Comparison of ENCODE assay signal across 9 cellular contexts in genomic region chr11:87421422-87421821, GRCh38.
A peak's percentile ranks its signal among the peaks of the same experiment; 100 is the strongest.
DNase-seq lines count a peak whose midpoint lies in the region; ATAC-seq and TF ChIP-seq lines count a peak whose summit lies in the region.
"Had no signal": no experiment of that assay in that cellular context is flagged by ENCODE, and none has a peak within 500 bp of the region (broad histone marks: within the 10 kb centered on the region; RNA-seq: fewer than 3 reads in every experiment).

No MANE protein-coding gene starts in this region.

- no peak for TF ChIP-seq EP300 in gastroesophageal sphincter (IDR thresholded peaks at IDR 0.05)

- no peaks in the 10 kb centered on the region for H3K4me1 ChIP-seq in gastroesophageal sphincter
- peaks cover 45% of the 10 kb centered on the region for H3K4me1 ChIP-seq in osteoblast (ENCODE audit: insufficient read depth, low read length)

- no peaks in the 10 kb centered on the region for H3K36me3 ChIP-seq in gastroesophageal sphincter
- H3K36me3 ChIP-seq in osteoblast (ENCODE audit: insufficient read depth, low read length) = no peaks in the 10 kb centered on the region

- no peaks in the 10 kb centered on the region for H3K79me2 ChIP-seq in osteoblast (ENCODE audit: insufficient read depth, low read length)

- no peaks in the 10 kb centered on the region for H4K20me1 ChIP-seq in osteoblast (ENCODE audit: insufficient read depth, low read length)

- no peak overlapping the region for H3K4me3 Mint-ChIP-seq in activated CD8-positive, alpha-beta T cell treated with anti-CD3 and anti-CD28 coated beads, Interleukin-2, amount 10 ng/mL, durations not matched to agents 7 days and 5 days
- H3K4me3 Mint-ChIP-seq: dendritic cell treated with granulocyte-macrophage colony-stimulating factor and Interleukin-4, amounts not matched to agents 40 ng/mL and 50 ng/mL, for 4 days had no signal

- CTCF ChIA-PET in activated CD8-positive, alpha-beta T cell treated with anti-CD3 and anti-CD28 coated beads, Interleukin-2, amount 10 ng/mL, durations not matched to agents 7 days and 5 days (lab: Charles Lee) = interaction anchor here (0.6 to 8.4 kb wide), 18 partner anchors 9 to 487 kb away, joined by 3 to 83 read pairs (median 6); no protein-coding TSS in a partner anchor

- H3K27me3 ChIP-seq in gastroesophageal sphincter (no peaks in the 10 kb centered on the region), osteoblast (ENCODE audit: insufficient read depth, low read length) (no peaks in the 10 kb centered on the region)

- TF ChIP-seq POLR2A in gastroesophageal sphincter (IDR thresholded peaks at IDR 0.05) = no peak

- no CpG with 5 or more reads among the region's 2 CpGs for WGBS in gastroesophageal sphincter (ENCODE audit: low coverage in 1 of 2), 2 donors

- no peaks in the 10 kb centered on the region for H3K36me3 Mint-ChIP-seq in activated CD8-positive, alpha-beta T cell treated with anti-CD3 and anti-CD28 coated beads, Interleukin-2, amount 10 ng/mL, durations not matched to agents 7 days and 5 days (ENCODE audit: low read depth)

- H3K9me3 Mint-ChIP-seq in activated CD8-positive, alpha-beta T cell treated with anti-CD3 and anti-CD28 coated beads, Interleukin-2, amount 10 ng/mL, durations not matched to agents 7 days and 5 days (ENCODE audit: insufficient read depth) = no peaks in the 10 kb centered on the region
- H3K9me3 Mint-ChIP-seq: dendritic cell treated with granulocyte-macrophage colony-stimulating factor and Interleukin-4, amounts not matched to agents 40 ng/mL and 50 ng/mL, for 4 days had no signal

- H3K27ac Mint-ChIP-seq in activated CD8-positive, alpha-beta T cell treated with anti-CD3 and anti-CD28 coated beads, Interleukin-2, amount 10 ng/mL, durations not matched to agents 7 days and 5 days = no peak overlapping the region
- H3K27ac Mint-ChIP-seq: dendritic cell treated with granulocyte-macrophage colony-stimulating factor and Interleukin-4, amounts not matched to agents 40 ng/mL and 50 ng/mL, for 4 days had no signal

- no peak overlapping the region for H2AFZ ChIP-seq in osteoblast (ENCODE audit: low read length)

- H3K27ac ChIP-seq in gastroesophageal sphincter = no peak overlapping the region
- H3K27ac ChIP-seq in osteoblast (ENCODE audit: low read depth, low read length) = peak overlapping the region; percentile 15

- H3K27me3 Mint-ChIP-seq in activated CD8-positive, alpha-beta T cell treated with anti-CD3 and anti-CD28 coated beads, Interleukin-2, amount 10 ng/mL, durations not matched to agents 7 days and 5 days (ENCODE audit: low read depth) = no peaks in the 10 kb centered on the region
- H3K27me3 Mint-ChIP-seq: dendritic cell treated with granulocyte-macrophage colony-stimulating factor and Interleukin-4, amounts not matched to agents 40 ng/mL and 50 ng/mL, for 4 days had no signal

- DNase-seq in DMS 273 (lab: John Stamatoyannopoulos, UW; ENCODE audit: unreplicated experiment) = peak; percentile 78
- DNase-seq in DMS 273 treated with DMSO at 0.1 percent for 48 hours (lab: John Stamatoyannopoulos, UW) = no peak
- DNase-seq in NCI-H2227 treated with DMSO at 0.1 percent for 48 hours (lab: John Stamatoyannopoulos, UW) = peak; percentile 22
- DNase-seq in activated CD8-positive, alpha-beta T cell treated with anti-CD3 and anti-CD28 coated beads, Interleukin-2, amount 10 ng/mL, durations not matched to agents 7 days and 5 days = peak; percentile 48
- DNase-seq in osteoblast (ENCODE audit: insufficient read length, low spot score, missing footprints) = peak; percentile 58

- TF ChIP-seq CTCF in gastroesophageal sphincter (IDR thresholded peaks at IDR 0.05) (peak; percentile 70 to 84 (median 78)), osteoblast (IDR thresholded peaks at IDR 0.05; ENCODE audit: extremely low read depth, low read depth, low read length) (peak; percentile 77)

- H3K4me3 ChIP-seq in gastroesophageal sphincter (no peak overlapping the region), osteoblast (ENCODE audit: insufficient read depth, low read length) (no peak overlapping the region)

- H3K4me2 ChIP-seq in osteoblast (ENCODE audit: insufficient read depth, low read length) = no peak overlapping the region

- POLR2A ChIA-PET in activated CD8-positive, alpha-beta T cell treated with anti-CD3 and anti-CD28 coated beads, Interleukin-2, amount 10 ng/mL, durations not matched to agents 7 days and 5 days (lab: Charles Lee) = no interaction called here

- H3K9me3 ChIP-seq in gastroesophageal sphincter = no peaks in the 10 kb centered on the region
- no peaks in the 10 kb centered on the region for H3K9me3 ChIP-seq in osteoblast (ENCODE audit: low read depth, low read length)

- ATAC-seq in GM19455 (IDR thresholded peaks at IDR 0.05; ENCODE audit: unreplicated experiment) (peak; percentile 79), HG03439 (IDR thresholded peaks at IDR 0.05; ENCODE audit: unreplicated experiment) (peak; percentile 83), gastroesophageal sphincter (peak; percentile 65)
- no peak for ATAC-seq in activated CD8-positive, alpha-beta T cell treated with anti-CD3 and anti-CD28 coated beads, Interleukin-2, amount 10 ng/mL, durations not matched to agents 7 days and 5 days

- H3K4me1 Mint-ChIP-seq in activated CD8-positive, alpha-beta T cell treated with anti-CD3 and anti-CD28 coated beads, Interleukin-2, amount 10 ng/mL, durations not matched to agents 7 days and 5 days (ENCODE audit: low read depth) = no peaks in the 10 kb centered on the region
